21 cellular contexts compared by ENCODE assay signal in the genomic region with DNA sequence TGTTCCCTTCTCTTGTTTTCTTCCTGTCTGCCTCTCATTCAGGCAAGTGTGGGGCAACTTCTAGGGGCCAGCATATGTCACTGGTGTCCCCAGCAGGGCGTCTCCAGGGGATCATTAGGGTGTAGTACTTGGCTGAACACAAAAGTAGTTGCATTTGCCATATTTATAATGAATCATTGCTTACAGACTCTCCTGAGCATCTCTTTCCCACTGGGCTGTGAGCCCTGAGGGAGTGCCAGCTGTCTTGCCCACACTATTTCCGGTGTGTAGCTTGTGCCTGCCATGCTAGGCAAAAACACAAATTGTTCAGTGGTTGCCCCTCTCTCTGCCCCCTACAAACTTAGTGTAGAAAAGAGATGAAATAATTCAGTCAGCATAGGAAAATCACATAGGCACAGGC. TPM values are rescaled to one million over a fixed set of nuclear protein-coding genes. Genes with fewer than 3 reads are reported as not detected.
DNase-seq lines count a peak whose midpoint lies in the region; ATAC-seq and TF ChIP-seq lines count a peak whose summit lies in the region.
"Had no signal": no experiment of that assay in that cellular context is flagged by ENCODE, and none has a peak within 500 bp of the region (broad histone marks: within the 10 kb centered on the region; RNA-seq: fewer than 3 reads in every experiment).

No MANE protein-coding gene starts in this region.

- peak overlapping the region; percentile 16 for H3K27ac Mint-ChIP-seq in osteocyte (ENCODE audit: unreplicated experiment)
- no peak overlapping the region for H3K27ac Mint-ChIP-seq in stimulated activated memory B cell treated with anti-CD40 and anti-IgM and Interleukin-4, amounts not matched to agents 10 μg/mL and 1 μg/mL and 100 μg/mL, for 72 hours
- H3K27ac Mint-ChIP-seq: B cell; effector memory CD8-positive, alpha-beta T cell had no signal

- H3K4me3 Mint-ChIP-seq in osteocyte (ENCODE audit: unreplicated experiment): no peak overlapping the region
- H3K4me3 Mint-ChIP-seq in stimulated activated memory B cell treated with anti-CD40 and anti-IgM and Interleukin-4, amounts not matched to agents 10 μg/mL and 1 μg/mL and 100 μg/mL, for 72 hours: no peak overlapping the region
- H3K4me3 Mint-ChIP-seq: B cell; effector memory CD8-positive, alpha-beta T cell; naive thymus-derived CD8-positive, alpha-beta T cell had no signal

- peaks cover 31% of the 10 kb centered on the region for H3K36me3 Mint-ChIP-seq in osteocyte (ENCODE audit: unreplicated experiment)
- H3K36me3 Mint-ChIP-seq in stimulated activated memory B cell treated with anti-CD40 and anti-IgM and Interleukin-4, amounts not matched to agents 10 μg/mL and 1 μg/mL and 100 μg/mL, for 72 hours: peaks cover 51% of the 10 kb centered on the region

- ATAC-seq in stimulated activated memory B cell treated with anti-CD40 and anti-IgM and Interleukin-4, amounts not matched to agents 10 μg/mL and 1 μg/mL and 100 μg/mL, for 72 hours: no peak
- no peak for ATAC-seq in HG03280 (IDR thresholded peaks at IDR 0.05; ENCODE audit: unreplicated experiment)
- ATAC-seq: effector memory CD8-positive, alpha-beta T cell; naive thymus-derived CD8-positive, alpha-beta T cell had no signal

- H3K4me1 Mint-ChIP-seq in osteocyte (ENCODE audit: unreplicated experiment): peaks cover 24% of the 10 kb centered on the region
- no peaks in the 10 kb centered on the region for H3K4me1 Mint-ChIP-seq in stimulated activated memory B cell treated with anti-CD40 and anti-IgM and Interleukin-4, amounts not matched to agents 10 μg/mL and 1 μg/mL and 100 μg/mL, for 72 hours

- H3K4me3 ChIP-seq in epithelial cell of esophagus (ENCODE audit: low read length): no peak overlapping the region
- H3K4me3 ChIP-seq: hepatocyte, sigmoid colon, stomach had no signal

- peak; percentile 26 for DNase-seq in HT1080 (ENCODE audit: low read depth)
- DNase-seq in NCI-H2171 treated with DMSO at 0.1 percent for 48 hours (lab: John Stamatoyannopoulos, UW): peak; percentile 46
- DNase-seq in epithelial cell of esophagus (ENCODE audit: low read depth): peak; percentile 43
- DNase-seq in osteocyte (ENCODE audit: extremely low spot score, unreplicated experiment): peak; percentile 54
- no peak for DNase-seq in NCI-H1417 (lab: John Stamatoyannopoulos, UW)
- DNase-seq: activated gamma-delta T cell; Caco-2; cerebellar nuclear complex; effector memory CD8-positive, alpha-beta T cell; Karpas-422; mesenchymal stem cell; naive thymus-derived CD8-positive, alpha-beta T cell; NCI-H1105; sigmoid colon; stimulated activated CD4-positive, alpha-beta T cell treated with anti-CD3 and anti-CD28 coated beads, Interleukin-1b, Interleukin-23, amount 100 ng/mL, for 48 hours; stomach; trophoblast cell had no signal

- TF ChIP-seq CTCF in epithelial cell of esophagus (IDR thresholded peaks at IDR 0.05; ENCODE audit: insufficient read depth, low read depth, low read length, missing control alignments) (no peak), osteocyte (IDR thresholded peaks at IDR 0.05) (no peak)

- H3K27me3 Mint-ChIP-seq in osteocyte (ENCODE audit: unreplicated experiment): no peaks in the 10 kb centered on the region
- H3K27me3 Mint-ChIP-seq in stimulated activated memory B cell treated with anti-CD40 and anti-IgM and Interleukin-4, amounts not matched to agents 10 μg/mL and 1 μg/mL and 100 μg/mL, for 72 hours: no peaks in the 10 kb centered on the region
- H3K27me3 Mint-ChIP-seq: B cell; effector memory CD8-positive, alpha-beta T cell; naive thymus-derived CD8-positive, alpha-beta T cell had no signal

- H3K9me3 Mint-ChIP-seq in osteocyte (ENCODE audit: unreplicated experiment): no peaks in the 10 kb centered on the region
- no peaks in the 10 kb centered on the region for H3K9me3 Mint-ChIP-seq in stimulated activated memory B cell treated with anti-CD40 and anti-IgM and Interleukin-4, amounts not matched to agents 10 μg/mL and 1 μg/mL and 100 μg/mL, for 72 hours
- H3K9me3 Mint-ChIP-seq: effector memory CD8-positive, alpha-beta T cell; naive thymus-derived CD8-positive, alpha-beta T cell had no signal

RNA-seq across cellular contexts. Expression of a gene that starts 40.8 kb away (rescaled TPM):
- 49.4 and 51.2 TPM in 2 replicates for total RNA-seq in HT1080 (2014; rRNA removed; shearing (Covaris generic))
- polyA plus RNA-seq in HT1080 (2015; cell fraction: cytosol; rRNA removed): 24.1 and 30.7 TPM in 2 replicates
- polyA plus RNA-seq in HT1080 (2015; cell fraction: nucleus; rRNA removed): 32.1 and 33.5 TPM in 2 replicates
- total RNA-seq in osteocyte: 22.1 and 22.5 TPM in 2 replicates

RNA-seq across cellular contexts. Expression of a gene that starts 53.1 kb away (rescaled TPM):
- total RNA-seq in HT1080 (2014; rRNA removed; shearing (Covaris generic)): 71.4 and 77.4 TPM in 2 replicates
- polyA plus RNA-seq in HT1080 (2015; cell fraction: cytosol; rRNA removed): 70.9 and 99.7 TPM in 2 replicates
- polyA plus RNA-seq in HT1080 (2015; cell fraction: nucleus; rRNA removed): 27.2 and 30.1 TPM in 2 replicates
- total RNA-seq in osteocyte: 54.3 and 56.5 TPM in 2 replicates

Comparison
In these comparisons a context has a peak if more than half of its experiments do, and no peak if none do; other contexts are left out.
1. DNase-seq: peak in HT1080 (single experiment), NCI-H2171 treated with DMSO at 0.1 percent for 48 hours (single experiment), epithelial cell of esophagus (single experiment) and osteocyte (single experiment); none in NCI-H1417 (0 of 3).